Comparison of ENCODE assay signal across 18 cellular contexts in the genomic region with DNA sequence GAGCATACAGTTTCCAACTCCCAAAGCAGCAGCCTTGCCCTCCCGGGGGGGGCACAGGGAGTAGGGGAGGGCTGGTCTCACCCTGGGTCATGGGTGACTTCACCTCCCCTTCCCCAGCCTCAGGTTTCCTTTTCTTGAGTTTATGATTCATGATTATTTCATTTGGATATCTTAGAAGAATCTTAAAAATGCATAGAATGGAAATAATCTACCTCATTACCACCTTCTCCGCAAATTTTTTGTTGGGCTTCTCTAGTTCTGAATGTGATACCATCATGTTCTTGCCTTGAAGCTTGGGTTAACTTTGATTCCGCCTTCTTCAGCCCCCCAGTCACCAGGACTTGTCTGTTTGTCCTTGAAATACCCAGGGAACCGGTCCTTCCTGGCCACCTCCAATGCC.
DNase-seq lines count a peak whose midpoint lies in the region; ATAC-seq, FAIRE-seq and TF ChIP-seq lines count a peak whose summit lies in the region.
"Had no signal": no experiment of that assay in that cellular context is flagged by ENCODE, and none has a peak within 500 bp of the region (broad histone marks: within the 10 kb centered on the region; RNA-seq: fewer than 3 reads in every experiment).

No MANE protein-coding gene starts in this region.

- H3K4me3 ChIP-seq in small intestine (ENCODE audit: low read depth in 1 of 2, low read length in 2 of 2) (no peak overlapping the region), thyroid gland (replicated peaks in 1 of 3) (no peak overlapping the region)
- H3K4me3 ChIP-seq: BLaER1 treated with 17β-estradiol and CSF1 and Interleukin-3, amounts not matched to agents 10 nM and 100 nM; GM23338; K562 had no signal

- FAIRE-seq in small intestine (lab: Jason Lieb, UNC): no peak
- FAIRE-seq: GM19239, K562 had no signal

- TF ChIP-seq CTCF in thyroid gland (IDR thresholded peaks at IDR 0.05): no peak

- no peaks in the 10 kb centered on the region for H3K36me3 ChIP-seq in small intestine (ENCODE audit: control insufficient read depth in 2 of 2, insufficient read depth in 2 of 2, low read length in 2 of 2)
- no peaks in the 10 kb centered on the region for H3K36me3 ChIP-seq in thyroid gland
- H3K36me3 ChIP-seq: BLaER1 treated with 17β-estradiol and CSF1 and Interleukin-3, amounts not matched to agents 10 nM and 100 nM had no signal

- DNase-seq in Daoy (ENCODE audit: low read depth): peak; percentile 13
- peak; percentile 40 for DNase-seq in HS-27A (ENCODE audit: low read depth)
- peak; percentile 2 for DNase-seq in amniotic epithelial cell (ENCODE audit: low read depth)
- peak; percentile 64 for DNase-seq in glomerular visceral epithelial cell (ENCODE audit: extremely low spot score)
- no peak for DNase-seq in GDM1 (lab: John Stamatoyannopoulos, UW)
- DNase-seq in small intestine: no peak
- DNase-seq in thyroid gland: no peak
- DNase-seq: 8988T; ACHN; CD4-positive, CD25-positive, alpha-beta regulatory T cell; DMS53; GF-D8; H9 had no signal

- WGBS in small intestine, 3 donors: 74 to 84% (median 80%) methylated on average over 4 of the region's 4 CpGs
- 81 to 89% methylated on average over 4 of the region's 4 CpGs for WGBS in thyroid gland, 2 donors

- ATAC-seq in GM21526 (IDR thresholded peaks at IDR 0.05; ENCODE audit: low FRiP score, unreplicated experiment): no peak
- ATAC-seq: GM23338, K562 had no signal

- H3K9me3 ChIP-seq in small intestine (ENCODE audit: control insufficient read depth, low read depth) (no peaks in the 10 kb centered on the region), thyroid gland (no peaks in the 10 kb centered on the region)
- H3K9me3 ChIP-seq: BLaER1 treated with 17β-estradiol and CSF1 and Interleukin-3, amounts not matched to agents 10 nM and 100 nM had no signal

- intact Hi-C loops in thyroid gland (cut with DNase I): no loop called here

- no peak for TF ChIP-seq POLR2A in thyroid gland (IDR thresholded peaks at IDR 0.05)

- peaks cover 0 to 2% of the 10 kb centered on the region in 2 donors for H3K27me3 ChIP-seq in small intestine (ENCODE audit: control insufficient read depth in 2 of 2, insufficient read depth in 2 of 2, low read length in 2 of 2)
- no peaks in the 10 kb centered on the region for H3K27me3 ChIP-seq in thyroid gland
- H3K27me3 ChIP-seq: BLaER1 treated with 17β-estradiol and CSF1 and Interleukin-3, amounts not matched to agents 10 nM and 100 nM had no signal

- H3K27ac ChIP-seq in small intestine (ENCODE audit: low read depth in 1 of 2, low read length in 1 of 2) (no peak overlapping the region), thyroid gland (no peak overlapping the region)
- H3K27ac ChIP-seq: BLaER1 treated with 17β-estradiol and CSF1 and Interleukin-3, amounts not matched to agents 10 nM and 100 nM had no signal

- H3K4me1 ChIP-seq in small intestine (ENCODE audit: control insufficient read depth in 2 of 2, insufficient read depth in 1 of 2, low read depth in 1 of 2, low read length in 1 of 2): no peaks in the 10 kb centered on the region
- no peaks in the 10 kb centered on the region for H3K4me1 ChIP-seq in thyroid gland

Comparison
In these comparisons a context has a peak if more than half of its experiments do, and no peak if none do; other contexts are left out.
1. DNase-seq: peak in Daoy (single experiment), HS-27A (single experiment), amniotic epithelial cell (single experiment) and glomerular visceral epithelial cell (single experiment); none in GDM1 (single experiment), small intestine (single experiment) and thyroid gland (0 of 2).